ENCODE assay signal across 1 cellular context in the genomic region with DNA sequence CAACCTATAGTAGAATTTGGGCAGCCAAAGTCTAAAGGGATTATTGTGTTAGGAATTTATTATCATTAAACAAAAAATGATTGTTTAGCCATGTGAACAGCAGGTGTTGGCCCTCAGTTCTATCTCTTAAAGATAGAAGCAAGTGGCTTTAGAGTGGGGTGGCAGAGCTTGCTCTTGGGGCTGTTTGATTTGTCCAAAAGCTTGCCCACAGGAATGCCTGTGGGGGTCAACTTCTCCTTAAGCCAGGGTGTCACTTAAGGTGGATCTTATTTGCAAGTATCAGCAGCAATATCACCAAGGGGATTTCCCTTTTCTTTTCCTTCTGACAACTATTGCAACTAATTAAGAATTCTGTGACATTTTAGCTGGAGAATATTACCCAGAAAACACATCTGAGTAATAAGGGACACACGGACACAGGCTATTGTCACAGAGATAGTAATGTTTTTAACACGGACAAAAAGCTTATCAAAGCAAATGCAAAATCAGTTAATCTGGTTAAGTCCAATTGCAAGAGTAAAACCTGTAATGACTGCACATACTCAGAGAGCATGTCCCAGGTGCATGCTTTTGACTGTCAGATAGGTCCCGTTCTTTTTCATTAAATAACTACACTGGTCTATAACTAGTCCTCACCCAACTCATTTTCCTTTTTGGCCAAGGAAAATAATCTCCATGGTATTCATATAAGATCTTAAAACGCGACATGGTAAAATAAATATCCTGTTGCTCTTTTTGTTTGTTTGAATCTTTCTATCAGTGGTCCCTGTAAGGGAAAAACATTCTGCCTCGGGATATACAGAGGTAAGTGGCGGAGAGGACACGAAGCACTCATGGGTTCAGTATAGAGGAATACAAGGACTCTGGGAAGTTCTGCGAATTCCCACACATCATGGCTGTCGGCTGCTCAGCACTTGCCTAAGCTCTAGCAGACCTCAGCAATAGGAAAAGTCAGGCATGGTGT.
TF ChIP-seq lines count a peak whose summit lies in the region.

No MANE protein-coding gene starts in this region.

TF ChIP-seq in IMR-90, 13 proteins besides CTCF, POLR2A, EP300 and RAD21 (continued from another document):
- TF ChIP-seq BHLHE40 (IDR thresholded peaks at IDR 0.05; ENCODE audit: low read depth, low read length) (no peak), USF2 (IDR thresholded peaks at IDR 0.05; ENCODE audit: low read depth, low read length) (no peak), CHD1 (IDR thresholded peaks at IDR 0.05; ENCODE audit: low read depth, low read length) (no peak), RFX5 (IDR thresholded peaks at IDR 0.05; ENCODE audit: low read depth, low read length) (no peak), MAZ (IDR thresholded peaks at IDR 0.05; ENCODE audit: borderline replicate concordance, low read depth, low read length) (no peak), FOS (IDR thresholded peaks at IDR 0.05; ENCODE audit: low read depth, low read length) (no peak), CEBPB (IDR thresholded peaks at IDR 0.05; ENCODE audit: low read depth, low read length) (no peak), RCOR1 (IDR thresholded peaks at IDR 0.05; ENCODE audit: insufficient replicate concordance, low read length) (no peak)
